8 cellular contexts compared by ENCODE assay signal in the genomic region with DNA sequence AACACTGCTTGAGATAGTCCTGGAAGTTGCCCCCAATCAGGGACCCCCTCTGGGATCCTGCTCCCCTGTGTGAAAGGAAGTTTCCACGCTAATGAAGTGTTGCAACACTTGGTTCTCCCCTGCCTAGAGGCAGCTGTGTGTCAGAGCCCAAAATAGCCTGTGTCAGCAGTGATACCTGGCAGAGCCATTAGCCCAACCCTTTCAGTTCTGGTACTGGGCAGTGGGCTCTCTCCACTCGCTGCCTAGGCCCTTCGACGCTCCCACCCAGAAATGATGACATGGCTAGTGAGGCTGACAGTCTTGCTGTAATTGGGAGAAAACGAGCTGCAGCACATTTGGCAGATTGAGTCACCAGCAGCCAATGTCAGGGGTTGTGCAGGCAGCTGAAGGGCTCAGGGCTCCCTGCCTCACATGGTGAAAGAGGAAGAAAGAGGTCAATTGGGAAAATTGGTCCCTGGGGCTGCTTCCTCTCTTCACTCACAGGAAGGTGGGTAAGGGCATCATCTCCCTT. TPM values are rescaled to one million over a fixed set of nuclear protein-coding genes. Genes with fewer than 3 reads are reported as not detected.
A peak's percentile ranks its signal among the peaks of the same experiment; 100 is the strongest.
DNase-seq lines count a peak whose midpoint lies in the region; ATAC-seq lines count a peak whose summit lies in the region.

No MANE protein-coding gene starts in this region.

- ATAC-seq in Right ventricle myocardium inferior, result peak; percentile 57
- ATAC-seq in left lobe of liver, result peak; percentile 49
- ATAC-seq in HG03196 (IDR thresholded peaks at IDR 0.05; ENCODE audit: unreplicated experiment), result no peak
- ATAC-seq in GM21619 (IDR thresholded peaks at IDR 0.05; ENCODE audit: unreplicated experiment), result no peak

- intact Hi-C loops in Right ventricle myocardium inferior (cut with DNase I) (no loop called here), cardiac septum (cut with DNase I) (no loop called here)

- no peak for DNase-seq in Right ventricle myocardium inferior (ENCODE audit: missing footprints)
- DNase-seq in cardiac septum (ENCODE audit: low spot score), result no peak
- DNase-seq in amniotic epithelial cell (ENCODE audit: low read depth), result peak; percentile 36
- DNase-seq in left lobe of liver (ENCODE audit: low spot score), result peak; percentile 51
- no peak for DNase-seq in NCI-H524 (lab: John Stamatoyannopoulos, UW)
- no peak for DNase-seq in NCI-H1092 (lab: John Stamatoyannopoulos, UW)

RNA-seq across cellular contexts. Expression of a gene that starts 1.4 kb away (rescaled TPM):
- 42.7 TPM for total RNA-seq in Right ventricle myocardium inferior
- 36.7 TPM for total RNA-seq in cardiac septum
- 42.8 TPM for total RNA-seq in left lobe of liver

RNA-seq across cellular contexts. Expression of a gene that starts 14.9 kb away (rescaled TPM):
- total RNA-seq in Right ventricle myocardium inferior (18.0 TPM), cardiac septum (17.7 TPM), left lobe of liver (7.6 TPM)

RNA-seq across cellular contexts. Expression of a gene that starts 19.5 kb away (rescaled TPM):
- total RNA-seq in Right ventricle myocardium inferior (21.6 TPM), cardiac septum (12.0 TPM), left lobe of liver (27.5 TPM)

RNA-seq across cellular contexts. Expression of a gene that starts 25.2 kb away (rescaled TPM):
- 18.5 TPM for total RNA-seq in Right ventricle myocardium inferior
- total RNA-seq in cardiac septum, result 19.7 TPM
- 23.8 TPM for total RNA-seq in left lobe of liver

RNA-seq across cellular contexts. Expression of a gene that starts 26.0 kb away (rescaled TPM):
- total RNA-seq in Right ventricle myocardium inferior, result not detected
- not detected for total RNA-seq in cardiac septum
- not detected for total RNA-seq in left lobe of liver

Comparison
In these comparisons a context has a peak if more than half of its experiments do, and no peak if none do; other contexts are left out.
1. ATAC-seq: peak in Right ventricle myocardium inferior (single experiment) and left lobe of liver (single experiment); none in HG03196 (single experiment) and GM21619 (single experiment).
2. DNase-seq: peak in amniotic epithelial cell (single experiment) and left lobe of liver (single experiment); none in Right ventricle myocardium inferior (single experiment), cardiac septum (single experiment), NCI-H524 (0 of 2) and NCI-H1092 (single experiment).